In genomic region chrX:65690057-65690855, GRCh38 we compare ENCODE assay signal across 8 cellular contexts. TPM values are rescaled to one million over a fixed set of nuclear protein-coding genes. Genes with fewer than 3 reads are reported as not detected.
DNase-seq lines count a peak whose midpoint lies in the region; ATAC-seq and TF ChIP-seq lines count a peak whose summit lies in the region.

No MANE protein-coding gene starts in this region.

- H3K27ac Mint-ChIP-seq in activated naive CD4-positive, alpha-beta T cell treated with anti-CD3 and anti-CD28 coated beads for 36 hours = peak overlapping the region; percentile 62

- H3K4me3 Mint-ChIP-seq in activated naive CD4-positive, alpha-beta T cell treated with anti-CD3 and anti-CD28 coated beads for 36 hours = no peak overlapping the region

- peaks cover 92% of the 10 kb centered on the region for H3K4me1 Mint-ChIP-seq in activated naive CD4-positive, alpha-beta T cell treated with anti-CD3 and anti-CD28 coated beads for 36 hours (ENCODE audit: low read depth)

- no peaks in the 10 kb centered on the region for H3K36me3 ChIP-seq in upper lobe of right lung

- intact Hi-C loops in activated naive CD4-positive, alpha-beta T cell treated with anti-CD3 and anti-CD28 coated beads for 36 hours (cut with micrococcal nuclease) = no loop called here
- intact Hi-C loops in upper lobe of right lung (cut with DNase I) = no loop called here

- peak overlapping the region; percentile 11 for H3K27ac ChIP-seq in upper lobe of right lung

- no peak for DNase-seq in activated naive CD4-positive, alpha-beta T cell treated with anti-CD3 and anti-CD28 coated beads for 36 hours
- DNase-seq in activated naive CD4-positive, alpha-beta T cell (lab: John Stamatoyannopoulos, UW) = no peak
- DNase-seq in amniotic epithelial cell (ENCODE audit: low read depth) (peak; percentile 72), kidney tubule cell (ENCODE audit: low spot score) (peak; percentile 95), upper lobe of right lung (no peak), NCI-H524 treated with DMSO at 0.1 percent for 48 hours (lab: John Stamatoyannopoulos, UW) (no peak), 8988T (no peak), SW480 (ENCODE audit: low spot score) (no peak)

- no peaks in the 10 kb centered on the region for H3K27me3 Mint-ChIP-seq in activated naive CD4-positive, alpha-beta T cell treated with anti-CD3 and anti-CD28 coated beads for 36 hours (ENCODE audit: low read depth)

- H3K9me3 ChIP-seq in upper lobe of right lung = no peaks in the 10 kb centered on the region

- no peak overlapping the region for H3K4me3 ChIP-seq in upper lobe of right lung

- CTCF ChIA-PET in activated naive CD4-positive, alpha-beta T cell treated with anti-CD3 and anti-CD28 coated beads for 36 hours (lab: Charles Lee) = interaction anchor here (1.0 to 1.2 kb wide), 2 partner anchors 10 to 11 kb away, joined by 3 read pairs; no protein-coding TSS in a partner anchor

- peak; percentile 63 for ATAC-seq in upper lobe of right lung

- H3K4me1 ChIP-seq in upper lobe of right lung = peaks cover 78% of the 10 kb centered on the region

- H3K36me3 Mint-ChIP-seq in activated naive CD4-positive, alpha-beta T cell treated with anti-CD3 and anti-CD28 coated beads for 36 hours (ENCODE audit: low read depth) = peaks cover 22% of the 10 kb centered on the region

- H3K27me3 ChIP-seq in upper lobe of right lung = no peaks in the 10 kb centered on the region

- H3K9me3 Mint-ChIP-seq in activated naive CD4-positive, alpha-beta T cell treated with anti-CD3 and anti-CD28 coated beads for 36 hours = no peaks in the 10 kb centered on the region

- no peak for TF ChIP-seq CTCF in upper lobe of right lung (IDR thresholded peaks at IDR 0.05)

RNA-seq across cellular contexts. Expression of gene MSN, which starts 22.8 kb away (rescaled TPM):
- 100 to 1,000 TPM; 482 to 507 TPM for total RNA-seq in activated naive CD4-positive, alpha-beta T cell treated with anti-CD3 and anti-CD28 coated beads for 36 hours
- 462 TPM for total RNA-seq in upper lobe of right lung

Comparison
In these comparisons a context has a peak if more than half of its experiments do, and no peak if none do; other contexts are left out.
1. DNase-seq: peak in amniotic epithelial cell (single experiment) and kidney tubule cell (single experiment); none in activated naive CD4-positive, alpha-beta T cell treated with anti-CD3 and anti-CD28 coated beads for 36 hours (single experiment), activated naive CD4-positive, alpha-beta T cell (0 of 4), upper lobe of right lung (single experiment), NCI-H524 treated with DMSO at 0.1 percent for 48 hours (single experiment), 8988T (single experiment) and SW480 (single experiment).